ENCODE assay signal across 16 cellular contexts in genomic region chr12:76156314-76156713, GRCh38.
A peak's percentile ranks its signal among the peaks of the same experiment; 100 is the strongest.
DNase-seq lines count a peak whose midpoint lies in the region; ATAC-seq, FAIRE-seq and TF ChIP-seq lines count a peak whose summit lies in the region.
"Had no signal": no experiment of that assay in that cellular context is flagged by ENCODE, and none has a peak within 500 bp of the region (broad histone marks: within the 10 kb centered on the region; RNA-seq: fewer than 3 reads in every experiment).

No MANE protein-coding gene starts in this region.

- WGBS in smooth muscle cell (ENCODE audit: low lambda C conversion rate), result 78% methylated on average over 1 of the region's 1 CpG

- no peaks in the 10 kb centered on the region for H3F3A ChIP-seq in smooth muscle cell (ENCODE audit: low read depth)

- BruUV-seq in MCF 10A (replicated peaks; lab: Mats Ljungman, UMichigan), result no TSS peak

- no peaks in the 10 kb centered on the region for H4K20me1 ChIP-seq in smooth muscle cell (ENCODE audit: low read depth)
- H4K20me1 ChIP-seq: BLaER1 had no signal

- H3K36me3 ChIP-seq in lower lobe of right lung, result no peaks in the 10 kb centered on the region
- H3K36me3 ChIP-seq in smooth muscle cell (ENCODE audit: low read depth), result no peaks in the 10 kb centered on the region
- H3K36me3 ChIP-seq: BLaER1, HAP-1 had no signal

- peak overlapping the region; percentile 49 for H2AFZ ChIP-seq in smooth muscle cell (ENCODE audit: low read depth)

- no peak overlapping the region for H3K9ac ChIP-seq in smooth muscle cell (ENCODE audit: low read depth)
- H3K9ac ChIP-seq: BLaER1 had no signal

- H3K4me3 ChIP-seq in lower lobe of right lung (no peak overlapping the region), smooth muscle cell (no peak overlapping the region)
- H3K4me3 ChIP-seq: BLaER1, HAP-1 had no signal

- H3K9me3 ChIP-seq in lower lobe of right lung, result no peaks in the 10 kb centered on the region
- H3K9me3 ChIP-seq in smooth muscle cell (replicated peaks; ENCODE audit: low read depth), result no peaks in the 10 kb centered on the region
- H3K9me3 ChIP-seq: BLaER1, HAP-1 had no signal

- DNase-seq in activated naive CD4-positive, alpha-beta T cell treated with anti-CD3 and anti-CD28 coated beads, Interleukin-2, amount 50 U/mL, for 72 hours (ENCODE audit: low spot score in 2 of 2), result no peak
- DNase-seq in lower lobe of right lung (no peak), smooth muscle cell (lab: John Stamatoyannopoulos, UW; ENCODE audit: unreplicated experiment) (no peak), HTR-8/SVneo (ENCODE audit: insufficient read length, low spot score) (no peak), MCF 10A (ENCODE audit: unreplicated experiment) (no peak)
- DNase-seq: 8988T; AML-193; Calu3; CD4-positive, CD25-positive, alpha-beta regulatory T cell; DMS 273 treated with DMSO at 0.1 percent for 48 hours; GOT3 had no signal

- no peaks in the 10 kb centered on the region for H3K36me3 Mint-ChIP-seq in activated naive CD4-positive, alpha-beta T cell treated with anti-CD3 and anti-CD28 coated beads, Interleukin-2, amount 50 U/mL, for 24 hours
- peaks cover 4 to 9% of the 10 kb centered on the region in 2 donors for H3K36me3 Mint-ChIP-seq in activated naive CD4-positive, alpha-beta T cell treated with anti-CD3 and anti-CD28 coated beads, Interleukin-2, amount 50 U/mL, for 72 hours
- H3K36me3 Mint-ChIP-seq in IgD-negative memory B cell (no peaks in the 10 kb centered on the region), MCF 10A (ENCODE audit: insufficient read depth, unreplicated experiment) (no peaks in the 10 kb centered on the region)
- H3K36me3 Mint-ChIP-seq: CD4-positive, CD25-positive, alpha-beta regulatory T cell had no signal

- no peaks in the 10 kb centered on the region for H3K27me3 Mint-ChIP-seq in activated naive CD4-positive, alpha-beta T cell treated with anti-CD3 and anti-CD28 coated beads, Interleukin-2, amount 50 U/mL, for 24 hours
- H3K27me3 Mint-ChIP-seq in IgD-negative memory B cell (no peaks in the 10 kb centered on the region), MCF 10A (ENCODE audit: insufficient read depth, unreplicated experiment) (no peaks in the 10 kb centered on the region)
- H3K27me3 Mint-ChIP-seq: CD4-positive, CD25-positive, alpha-beta regulatory T cell had no signal

- no peak for ATAC-seq in activated naive CD4-positive, alpha-beta T cell treated with anti-CD3 and anti-CD28 coated beads, Interleukin-2, amount 50 U/mL, for 72 hours
- no peak for ATAC-seq in lower lobe of right lung
- no peak for ATAC-seq in GM21529 (IDR thresholded peaks at IDR 0.05; ENCODE audit: unreplicated experiment)

- H3K4me1 ChIP-seq in lower lobe of right lung, result no peaks in the 10 kb centered on the region
- peaks cover 22% of the 10 kb centered on the region for H3K4me1 ChIP-seq in smooth muscle cell (ENCODE audit: low read depth)
- H3K4me1 ChIP-seq: HAP-1 had no signal

- no peak overlapping the region for H3K4me2 ChIP-seq in smooth muscle cell
- H3K4me2 ChIP-seq: BLaER1 had no signal

- H3K27ac ChIP-seq in lower lobe of right lung, result peak overlapping the region; percentile 15
- no peak overlapping the region for H3K27ac ChIP-seq in smooth muscle cell (ENCODE audit: low read depth)
- H3K27ac ChIP-seq: BLaER1 had no signal

- intact Hi-C loops in lower lobe of right lung (cut with DNase I), result no loop called here
- intact Hi-C loops in MCF 10A (cut with micrococcal nuclease), result no loop called here

- peaks cover 22% of the 10 kb centered on the region for H3K4me1 Mint-ChIP-seq in activated naive CD4-positive, alpha-beta T cell treated with anti-CD3 and anti-CD28 coated beads, Interleukin-2, amount 50 U/mL, for 24 hours
- H3K4me1 Mint-ChIP-seq in IgD-negative memory B cell, result peaks cover 21 to 35% (median 28%) of the 10 kb centered on the region in 3 donors
- peaks cover 8% of the 10 kb centered on the region for H3K4me1 Mint-ChIP-seq in MCF 10A (ENCODE audit: insufficient read depth, unreplicated experiment)

- FAIRE-seq in HTR-8/SVneo (lab: Jason Lieb, UNC), result no peak

- H3K4me3 Mint-ChIP-seq in activated naive CD4-positive, alpha-beta T cell treated with anti-CD3 and anti-CD28 coated beads, Interleukin-2, amount 50 U/mL, for 24 hours, result no peak overlapping the region
- no peak overlapping the region for H3K4me3 Mint-ChIP-seq in IgD-negative memory B cell
- no peak overlapping the region for H3K4me3 Mint-ChIP-seq in MCF 10A (ENCODE audit: unreplicated experiment)
- H3K4me3 Mint-ChIP-seq: CD4-positive, CD25-positive, alpha-beta regulatory T cell had no signal

- CTCF ChIA-PET in MCF 10A (lab: Yijun Ruan, JAX), result interaction anchor here (0.5 to 1.0 kb wide), 2 partner anchors 61 to 190 kb away, joined by 3 read pairs; no protein-coding TSS in a partner anchor

- no peaks in the 10 kb centered on the region for H3K79me2 ChIP-seq in smooth muscle cell (ENCODE audit: low read depth)

- no peaks in the 10 kb centered on the region for H3K9me3 Mint-ChIP-seq in activated naive CD4-positive, alpha-beta T cell treated with anti-CD3 and anti-CD28 coated beads, Interleukin-2, amount 50 U/mL, for 24 hours
- peaks cover 0 to 6% of the 10 kb centered on the region in 2 donors for H3K9me3 Mint-ChIP-seq in activated naive CD4-positive, alpha-beta T cell treated with anti-CD3 and anti-CD28 coated beads, Interleukin-2, amount 50 U/mL, for 72 hours
- H3K9me3 Mint-ChIP-seq in IgD-negative memory B cell, result no peaks in the 10 kb centered on the region
- no peaks in the 10 kb centered on the region for H3K9me3 Mint-ChIP-seq in MCF 10A (ENCODE audit: unreplicated experiment)
- H3K9me3 Mint-ChIP-seq: CD4-positive, CD25-positive, alpha-beta regulatory T cell had no signal

- H3K27ac Mint-ChIP-seq in activated naive CD4-positive, alpha-beta T cell treated with anti-CD3 and anti-CD28 coated beads, Interleukin-2, amount 50 U/mL, for 24 hours, result peak overlapping the region; percentile 14
- no peak overlapping the region for H3K27ac Mint-ChIP-seq in activated naive CD4-positive, alpha-beta T cell treated with anti-CD3 and anti-CD28 coated beads, Interleukin-2, amount 50 U/mL, for 72 hours
- peak overlapping the region in 2 of 3 donors; percentile 5 to 46 for H3K27ac Mint-ChIP-seq in IgD-negative memory B cell
- H3K27ac Mint-ChIP-seq in MCF 10A (ENCODE audit: low read depth, unreplicated experiment), result no peak overlapping the region
- H3K27ac Mint-ChIP-seq: CD4-positive, CD25-positive, alpha-beta regulatory T cell had no signal

- POLR2A ChIA-PET in MCF 10A (lab: Yijun Ruan, JAX), result interaction anchor here (1.0 kb wide), 1 partner anchor 10 kb away, joined by 4 read pairs; no protein-coding TSS in a partner anchor

- TF ChIP-seq CTCF in lower lobe of right lung (IDR thresholded peaks at IDR 0.05), result no peak
- TF ChIP-seq CTCF in smooth muscle cell (IDR thresholded peaks at IDR 0.05; ENCODE audit: borderline replicate concordance, insufficient read depth, poor library complexity, severe bottlenecking), result no peak
- no peak for TF ChIP-seq CTCF in MCF 10A (IDR thresholded peaks at IDR 0.05; ENCODE audit: unreplicated experiment)

- no peaks in the 10 kb centered on the region for H3K27me3 ChIP-seq in lower lobe of right lung (ENCODE audit: low read depth)
- H3K27me3 ChIP-seq in smooth muscle cell (ENCODE audit: low read depth), result no peaks in the 10 kb centered on the region
- H3K27me3 ChIP-seq: BLaER1 had no signal

Comparison
In these comparisons a context has a peak if more than half of its experiments do, and no peak if none do; other contexts are left out.
1. H3K27ac Mint-ChIP-seq: peak in activated naive CD4-positive, alpha-beta T cell treated with anti-CD3 and anti-CD28 coated beads, Interleukin-2, amount 50 U/mL, for 24 hours (single experiment) and IgD-negative memory B cell (2 of 3); none in activated naive CD4-positive, alpha-beta T cell treated with anti-CD3 and anti-CD28 coated beads, Interleukin-2, amount 50 U/mL, for 72 hours (0 of 2) and MCF 10A (single experiment).